In genomic region chr10:49012603-49013002, GRCh38 we compare ENCODE assay signal across 16 cellular contexts.
A peak's percentile ranks its signal among the peaks of the same experiment; 100 is the strongest.
DNase-seq lines count a peak whose midpoint lies in the region; ATAC-seq, FAIRE-seq and TF ChIP-seq lines count a peak whose summit lies in the region.
"Had no signal": no experiment of that assay in that cellular context is flagged by ENCODE, and none has a peak within 500 bp of the region (broad histone marks: within the 10 kb centered on the region; RNA-seq: fewer than 3 reads in every experiment).

No MANE protein-coding gene starts in this region.

- no peak overlapping the region for H2BK15ac ChIP-seq in H1 (ENCODE audit: low read length)

- TF ChIP-seq EP300 in H1 (IDR thresholded peaks at IDR 0.05; ENCODE audit: borderline replicate concordance in 1 of 2, low read depth in 2 of 2, low read length in 2 of 2) (no peak), upper lobe of left lung (IDR thresholded peaks at IDR 0.05) (no peak)

- no peak for TF ChIP-seq POLR2A in H1 (IDR thresholded peaks at IDR 0.05; ENCODE audit: control extremely low read depth in 1 of 2, low read depth in 2 of 2, low read length in 2 of 2)
- no peak for TF ChIP-seq POLR2A in spleen (IDR thresholded peaks at IDR 0.05)
- no peak for TF ChIP-seq POLR2A in upper lobe of left lung (IDR thresholded peaks at IDR 0.05)

- ATAC-seq in GM23338 (peak; percentile 63), upper lobe of left lung (ENCODE audit: low FRiP score in 2 of 2) (no peak), HG03045 (IDR thresholded peaks at IDR 0.05; ENCODE audit: unreplicated experiment) (no peak)

- POLR2A ChIA-PET in OCI-LY7 (lab: Charles Lee), result interaction anchor here (1.2 kb wide), 2 partner anchors 35 to 64 kb away, joined by 3 to 5 read pairs; no protein-coding TSS in a partner anchor
- POLR2A ChIA-PET in H1 (lab: Charles Lee; ENCODE audit: partially characterized antibody), result no interaction called here

- H2BK20ac ChIP-seq in H1 (ENCODE audit: low read length), result no peak overlapping the region

- H3K27ac Mint-ChIP-seq in GM23338, result no peak overlapping the region
- H3K27ac Mint-ChIP-seq: CD8-positive, alpha-beta memory T cell; IgD-negative memory B cell had no signal

- intact Hi-C loops in OCI-LY7 (cut with micrococcal nuclease; ENCODE audit: unreplicated experiment), result no loop called here
- intact Hi-C loops in spleen (cut with DNase I; ENCODE audit: low total_unique reads), result no loop called here

- no peaks in the 10 kb centered on the region for H3F3A ChIP-seq in GM23338 (replicated peaks; ENCODE audit: low read depth)

- no peaks in the 10 kb centered on the region for H3K9me3 Mint-ChIP-seq in GM23338
- H3K9me3 Mint-ChIP-seq: CD8-positive, alpha-beta memory T cell; H9 had no signal

- no peak for FAIRE-seq in H1 (lab: Jason Lieb, UNC)
- FAIRE-seq: GM19239 had no signal

- peaks cover 2% of the 10 kb centered on the region for H3K27me3 Mint-ChIP-seq in GM23338 (ENCODE audit: insufficient read depth, low read depth, poor library complexity)

- H2BK120ac ChIP-seq in H1 (replicated peaks; ENCODE audit: low read depth, low read length), result no peak overlapping the region

- H3K9me2 ChIP-seq in GM23338 (ENCODE audit: insufficient read depth) (no peaks in the 10 kb centered on the region), OCI-LY7 (ENCODE audit: insufficient read depth, low read length) (no peaks in the 10 kb centered on the region)

- H3K27me3 ChIP-seq in GM23338 (ENCODE audit: insufficient read depth) (no peaks in the 10 kb centered on the region), H1 (replicated peaks in 1 of 4; ENCODE audit: control insufficient read depth in 3 of 4, extremely low read depth in 1 of 4, insufficient read depth in 3 of 4, low read length in 3 of 4) (no peaks in the 10 kb centered on the region; a peak in 1 of 7 replicates), spleen (replicated peaks in 1 of 7) (peaks cover 0 to 36% (median 0%) of the 10 kb centered on the region in 7 donors), upper lobe of left lung (no peaks in the 10 kb centered on the region)
- H3K27me3 ChIP-seq: BLaER1 had no signal

- H4K8ac ChIP-seq in H1 (ENCODE audit: extremely low read depth, insufficient read depth, low read length), result peak overlapping the region; percentile 16; the same call in 1 of the 2 replicates

- no peaks in the 10 kb centered on the region for H3K79me2 ChIP-seq in GM23338 (replicated peaks; ENCODE audit: insufficient read depth)
- H3K79me2 ChIP-seq in OCI-LY7 (ENCODE audit: insufficient read depth, low read depth, low read length), result no peaks in the 10 kb centered on the region
- no peaks in the 10 kb centered on the region for H3K79me2 ChIP-seq in H1 (ENCODE audit: control insufficient read depth in 1 of 2, insufficient read depth in 2 of 2, low read length in 2 of 2)

- H3K23me2 ChIP-seq in H1 (ENCODE audit: low read depth, low read length), result no peaks in the 10 kb centered on the region

- H2BK5ac ChIP-seq in H1 (ENCODE audit: low read depth, low read length), result no peak overlapping the region

- no peak overlapping the region for H4K91ac ChIP-seq in H1 (replicated peaks; ENCODE audit: insufficient read length, low read length)

- H3K79me1 ChIP-seq in H1 (ENCODE audit: low read depth, low read length), result no peaks in the 10 kb centered on the region

- H3K4me3 Mint-ChIP-seq in GM23338, result no peak overlapping the region
- H3K4me3 Mint-ChIP-seq: CD8-positive, alpha-beta memory T cell; H9; IgD-negative memory B cell had no signal

- no peak overlapping the region for H3K4ac ChIP-seq in H1 (replicated peaks; ENCODE audit: insufficient read length, low read depth, low read length)

- H3K27ac ChIP-seq in GM23338 (ENCODE audit: low read depth), result no peak overlapping the region
- H3K27ac ChIP-seq in OCI-LY7 (ENCODE audit: low read depth, low read length, poor library complexity, severe bottlenecking), result no peak overlapping the region
- no peak overlapping the region for H3K27ac ChIP-seq in H1 (ENCODE audit: low read depth, low read length)
- H3K27ac ChIP-seq in spleen, result no peak overlapping the region
- no peak overlapping the region for H3K27ac ChIP-seq in upper lobe of left lung
- H3K27ac ChIP-seq: BLaER1 had no signal

- no peak overlapping the region for H2BK12ac ChIP-seq in H1 (ENCODE audit: low read depth, low read length)

- no peaks in the 10 kb centered on the region for H3K9me3 ChIP-seq in OCI-LY7 (ENCODE audit: low read length)
- no peaks in the 10 kb centered on the region for H3K9me3 ChIP-seq in H1 (ENCODE audit: insufficient read depth in 2 of 2, low read depth in 1 of 2, low read length in 1 of 2)
- H3K9me3 ChIP-seq in spleen, result no peaks in the 10 kb centered on the region
- H3K9me3 ChIP-seq in upper lobe of left lung, result no peaks in the 10 kb centered on the region
- H3K9me3 ChIP-seq: BLaER1 had no signal

- no peak overlapping the region for H3K23ac ChIP-seq in H1 (ENCODE audit: insufficient read length)

- H3K4me3 ChIP-seq in GM23338, result no peak overlapping the region
- H3K4me3 ChIP-seq in OCI-LY7 (ENCODE audit: low read depth, low read length, poor library complexity, severe bottlenecking), result no peak overlapping the region
- no peak overlapping the region for H3K4me3 ChIP-seq in H1 (ENCODE audit: extremely low read depth in 1 of 4, insufficient read depth in 2 of 4, low read depth in 3 of 4, low read length in 4 of 4)
- no peak overlapping the region for H3K4me3 ChIP-seq in spleen
- H3K4me3 ChIP-seq in upper lobe of left lung, result no peak overlapping the region
- H3K4me3 ChIP-seq: BLaER1 had no signal

- TF ChIP-seq RAD21 in H1 (IDR thresholded peaks at IDR 0.05 in 1 of 2, conservative IDR thresholded peaks at IDR 0.05 in 1 of 2; ENCODE audit: low read depth in 2 of 2, low read length in 2 of 2), result peak in 1 of 2 experiments; percentile 11; a peak in 1 of 4 replicates

- H4K5ac ChIP-seq in H1 (ENCODE audit: insufficient read length, low read depth, low read length), result no peak overlapping the region

- H3K36me3 ChIP-seq in GM23338 (ENCODE audit: insufficient read depth), result no peaks in the 10 kb centered on the region
- no peaks in the 10 kb centered on the region for H3K36me3 ChIP-seq in OCI-LY7 (ENCODE audit: insufficient read depth, low read length)
- no peaks in the 10 kb centered on the region for H3K36me3 ChIP-seq in H1 (ENCODE audit: control insufficient read depth in 2 of 4, insufficient read depth in 4 of 4, low read length in 3 of 4)
- H3K36me3 ChIP-seq in spleen, result no peaks in the 10 kb centered on the region
- H3K36me3 ChIP-seq in upper lobe of left lung, result no peaks in the 10 kb centered on the region
- H3K36me3 ChIP-seq: BLaER1 had no signal

- H3K9ac ChIP-seq in H1 (replicated peaks in 1 of 4; ENCODE audit: extremely low read depth in 1 of 4, low read depth in 3 of 4, low read length in 3 of 4), result no peak overlapping the region
- H3K9ac ChIP-seq: BLaER1 had no signal

- H3K4me1 Mint-ChIP-seq in GM23338, result peaks cover 5% of the 10 kb centered on the region
- H3K4me1 Mint-ChIP-seq: CD8-positive, alpha-beta memory T cell; IgD-negative memory B cell had no signal

- H3K14ac ChIP-seq in H1 (ENCODE audit: insufficient read length), result no peak overlapping the region

- H3K36me3 Mint-ChIP-seq in GM23338 (ENCODE audit: low read depth), result no peaks in the 10 kb centered on the region
- H3K36me3 Mint-ChIP-seq: CD8-positive, alpha-beta memory T cell had no signal

- no peak overlapping the region for H2AK5ac ChIP-seq in H1 (ENCODE audit: low read depth, low read length)

- H3K18ac ChIP-seq in H1 (ENCODE audit: extremely low read depth, low read length), result no peak overlapping the region

- WGBS in H1 (ENCODE audit: extremely low coverage in 1 of 2, insufficient coverage in 1 of 2, insufficient read length in 1 of 2, insufficient replicate concordance in 2 of 2, low coverage in 1 of 2, low lambda C conversion rate in 2 of 2, missing lambda C conversion rate in 1 of 2), 2 experiments, result 73% methylated on average over 4 of the region's 4 CpGs; no CpG with 5 or more reads in 1 of the 2 experiments
- 63 to 87% (median 78%) methylated on average over 4 of the region's 4 CpGs for WGBS in spleen, 5 donors
- WGBS in upper lobe of left lung, 2 donors, result 70 to 74% methylated on average over 4 of the region's 4 CpGs

- no peak overlapping the region for H3K4me2 ChIP-seq in GM23338
- H3K4me2 ChIP-seq in OCI-LY7 (ENCODE audit: low read length), result no peak overlapping the region
- no peak overlapping the region for H3K4me2 ChIP-seq in H1 (ENCODE audit: insufficient read depth in 1 of 2, low read depth in 2 of 2, low read length in 2 of 2)
- H3K4me2 ChIP-seq: BLaER1 had no signal

- H4K20me1 ChIP-seq in GM23338 (replicated peaks; ENCODE audit: insufficient read depth) (no peaks in the 10 kb centered on the region), OCI-LY7 (ENCODE audit: insufficient read depth, low read length) (no peaks in the 10 kb centered on the region), H1 (replicated peaks in 1 of 2; ENCODE audit: control insufficient read depth in 1 of 2, insufficient read depth in 2 of 2, low read length in 2 of 2) (no peaks in the 10 kb centered on the region)

- H2AFZ ChIP-seq in GM23338 (no peak overlapping the region), OCI-LY7 (ENCODE audit: low read length) (peak overlapping the region; percentile 22; the same call in 1 of the 2 replicates), H1 (ENCODE audit: low read length) (no peak overlapping the region; the same call in 1 of the 2 replicates)

- TF ChIP-seq CTCF in GM23338 (conservative IDR thresholded peaks at IDR 0.05; ENCODE audit: low read depth in 2 of 2) (0 out of 4 replicates have a peak, but pooled peaks of 1 of the 2 experiments have one; percentile 6), OCI-LY7 (conservative IDR thresholded peaks at IDR 0.05; ENCODE audit: low read length) (peak; percentile 39), H1 (IDR thresholded peaks at IDR 0.05; ENCODE audit: control extremely low read depth in 1 of 3, insufficient read depth in 1 of 3, low read depth in 1 of 3, low read length in 3 of 3) (no peak), spleen (IDR thresholded peaks at IDR 0.05 in 8 of 11, conservative IDR thresholded peaks at IDR 0.05 in 3 of 11) (no peak), upper lobe of left lung (IDR thresholded peaks at IDR 0.05) (no peak)

- CTCF ChIA-PET in OCI-LY7 (lab: Charles Lee; ENCODE audit: unreplicated experiment) (interaction anchor here (1.3 kb wide), 1 partner anchor 40 kb away, joined by 3 read pairs; no protein-coding TSS in a partner anchor), H1 (lab: Charles Lee; ENCODE audit: partially characterized antibody) (interaction anchor here (1.3 to 2.0 kb wide), 4 partner anchors 11 to 354 kb away, joined by 3 to 6 read pairs (median 4); no protein-coding TSS in a partner anchor)

- no peak overlapping the region for H3K56ac ChIP-seq in H1 (replicated peaks; ENCODE audit: insufficient read length, low read depth, low read length)

- DNase-seq in GM23338 (ENCODE audit: low spot score) (no peak), OCI-LY7 (ENCODE audit: low spot score) (peak; percentile 34), H1 (ENCODE audit: low read depth in 1 of 2, low spot score in 2 of 2) (no peak), spleen (peak; percentile 33), upper lobe of left lung (no peak)
- no peak for DNase-seq in stimulated activated CD4-positive, alpha-beta T cell treated with anti-CD3 and anti-CD28 coated beads, Interleukin-15, amount 100 ng/mL, for 24 hours
- DNase-seq: 8988T; AML-193; CD8-positive, alpha-beta memory T cell; DMS53; GF-D8; H9 had no signal

- BruUV-seq in OCI-LY7 (replicated peaks; lab: Mats Ljungman, UMichigan), result no TSS peak

- no peaks in the 10 kb centered on the region for H3K4me1 ChIP-seq in GM23338 (ENCODE audit: insufficient read depth)
- H3K4me1 ChIP-seq in OCI-LY7 (ENCODE audit: insufficient read depth, low read length, poor library complexity, severe bottlenecking), result peaks cover 24% of the 10 kb centered on the region
- H3K4me1 ChIP-seq in H1 (replicated peaks in 1 of 4; ENCODE audit: control insufficient read depth in 3 of 4, insufficient read depth in 4 of 4, low read length in 3 of 4), result no peaks in the 10 kb centered on the region
- H3K4me1 ChIP-seq in spleen, result no peaks in the 10 kb centered on the region
- H3K4me1 ChIP-seq in upper lobe of left lung, result peaks cover 0 to 10% (median 6%) of the 10 kb centered on the region in 4 donors

Comparison
In these comparisons a context has a peak if more than half of its experiments do, and no peak if none do; other contexts are left out.
1. DNase-seq: peak in OCI-LY7 (single experiment) and spleen (single experiment); none in GM23338 (single experiment), H1 (0 of 2), upper lobe of left lung (0 of 2) and stimulated activated CD4-positive, alpha-beta T cell treated with anti-CD3 and anti-CD28 coated beads, Interleukin-15, amount 100 ng/mL, for 24 hours (single experiment).